ENCODE assay signal across 21 cellular contexts in the genomic region with DNA sequence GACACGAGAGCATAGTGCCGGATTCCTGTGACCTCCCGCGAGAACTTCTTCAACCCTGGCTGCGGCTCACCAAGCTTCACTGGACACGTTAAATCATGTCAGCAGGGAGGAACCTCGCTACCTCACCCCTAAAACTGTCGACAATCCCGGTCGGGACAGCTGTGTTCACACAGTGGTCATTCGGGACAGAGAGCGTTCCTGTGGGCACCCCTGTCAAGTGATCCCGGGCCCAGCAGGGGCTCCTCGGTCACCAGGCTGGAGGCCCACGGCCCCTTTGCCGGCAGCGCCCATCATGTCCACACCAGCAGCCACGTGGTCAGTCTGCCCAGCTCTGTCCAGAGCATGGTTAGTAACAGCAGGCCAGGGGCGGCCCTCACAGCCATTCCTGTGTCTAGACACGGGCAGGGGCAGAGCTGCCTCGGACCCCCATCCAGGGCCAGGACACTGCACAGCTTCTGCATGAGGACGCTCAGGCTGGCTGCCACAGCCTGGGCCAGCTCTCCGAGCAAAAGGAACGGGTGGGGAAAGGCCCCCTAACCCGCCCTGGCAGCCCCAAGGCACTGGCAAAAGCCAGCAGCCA. TPM values are rescaled to one million over a fixed set of nuclear protein-coding genes. Genes with fewer than 3 reads are reported as not detected.
DNase-seq lines count a peak whose midpoint lies in the region; ATAC-seq lines count a peak whose summit lies in the region.
"Had no signal": no experiment of that assay in that cellular context is flagged by ENCODE, and none has a peak within 500 bp of the region (broad histone marks: within the 10 kb centered on the region; RNA-seq: fewer than 3 reads in every experiment).

No MANE protein-coding gene starts in this region.

- peaks cover 26% of the 10 kb centered on the region for H3K4me1 ChIP-seq in skeletal muscle satellite cell (ENCODE audit: control insufficient read depth, insufficient read depth, low read length)

- no peak for DNase-seq in activated T-cell treated with anti-CD3 and anti-CD28 coated beads, Interleukin-2, amount 50 U/mL, for 4 hours
- DNase-seq in activated T-cell treated with anti-CD3 and anti-CD28 coated beads, Interleukin-2, amount 50 U/mL, for 48 hours = no peak
- DNase-seq in T-helper 17 cell (no peak), memory B cell (ENCODE audit: low spot score in 2 of 2) (no peak), NCI-H2029 (lab: John Stamatoyannopoulos, UW) (no peak)
- no peak for DNase-seq in stimulated activated naive B cell treated with anti-CD40 and anti-IgM and Interleukin-4, amounts not matched to agents 10 μg/mL and 1 μg/mL and 100 μg/mL, for 72 hours
- DNase-seq: adrenal gland; gastrocnemius medialis; GF-D8; HCEC 1CT; MM.1S; NCI-H2081; NCI-H82; sigmoid colon; stimulated activated CD4-positive, alpha-beta T cell treated with anti-CD3 and anti-CD28 coated beads, Interleukin-2, amount 100 ng/mL, for 48 hours; stimulated activated CD8-positive, alpha-beta memory T cell treated with anti-CD3 and anti-CD28 coated beads, Interleukin-4, amount 100 ng/mL, for 48 hours; transverse colon had no signal

- H3K27me3 Mint-ChIP-seq in activated T-cell treated with anti-CD3 and anti-CD28 coated beads, Interleukin-2, amount 50 U/mL, for 4 hours (ENCODE audit: low read depth) = no peaks in the 10 kb centered on the region
- no peaks in the 10 kb centered on the region for H3K27me3 Mint-ChIP-seq in T-helper 17 cell
- no peaks in the 10 kb centered on the region for H3K27me3 Mint-ChIP-seq in memory B cell
- no peaks in the 10 kb centered on the region for H3K27me3 Mint-ChIP-seq in stimulated activated naive B cell treated with anti-CD40 and anti-IgM and Interleukin-4, amounts not matched to agents 10 μg/mL and 1 μg/mL and 100 μg/mL, for 72 hours

- H3K4me3 Mint-ChIP-seq in activated T-cell treated with anti-CD3 and anti-CD28 coated beads, Interleukin-2, amount 50 U/mL, for 4 hours = peak overlapping the region; percentile 38
- no peak overlapping the region for H3K4me3 Mint-ChIP-seq in T-helper 17 cell
- peak overlapping the region; percentile 43 for H3K4me3 Mint-ChIP-seq in memory B cell
- no peak overlapping the region for H3K4me3 Mint-ChIP-seq in stimulated activated naive B cell treated with anti-CD40 and anti-IgM and Interleukin-4, amounts not matched to agents 10 μg/mL and 1 μg/mL and 100 μg/mL, for 72 hours

- H3K27ac Mint-ChIP-seq in T-helper 17 cell (peak overlapping the region; percentile 92), memory B cell (no peak overlapping the region)
- H3K27ac Mint-ChIP-seq in stimulated activated naive B cell treated with anti-CD40 and anti-IgM and Interleukin-4, amounts not matched to agents 10 μg/mL and 1 μg/mL and 100 μg/mL, for 72 hours = no peak overlapping the region

- no peaks in the 10 kb centered on the region for H3K9me3 ChIP-seq in T-helper 17 cell (ENCODE audit: control insufficient read depth, low read length, poor library complexity, severe bottlenecking)
- H3K9me3 ChIP-seq in skeletal muscle satellite cell (replicated peaks; ENCODE audit: low read length) = no peaks in the 10 kb centered on the region
- H3K9me3 ChIP-seq: adrenal gland, gastrocnemius medialis, neutrophil, sigmoid colon, transverse colon had no signal

- peaks cover 36% of the 10 kb centered on the region for H3K36me3 ChIP-seq in skeletal muscle satellite cell (ENCODE audit: insufficient read depth, low read length)
- H3K36me3 ChIP-seq: transverse colon had no signal

- peaks cover 26% of the 10 kb centered on the region for H3K4me1 Mint-ChIP-seq in activated T-cell treated with anti-CD3 and anti-CD28 coated beads, Interleukin-2, amount 50 U/mL, for 4 hours (ENCODE audit: low read depth)
- H3K4me1 Mint-ChIP-seq in T-helper 17 cell = peaks cover 15% of the 10 kb centered on the region
- peaks cover 23% of the 10 kb centered on the region for H3K4me1 Mint-ChIP-seq in memory B cell
- H3K4me1 Mint-ChIP-seq in stimulated activated naive B cell treated with anti-CD40 and anti-IgM and Interleukin-4, amounts not matched to agents 10 μg/mL and 1 μg/mL and 100 μg/mL, for 72 hours = peaks cover 27 to 29% of the 10 kb centered on the region in 2 donors

- no peaks in the 10 kb centered on the region for H3K9me3 Mint-ChIP-seq in activated T-cell treated with anti-CD3 and anti-CD28 coated beads, Interleukin-2, amount 50 U/mL, for 4 hours
- no peaks in the 10 kb centered on the region for H3K9me3 Mint-ChIP-seq in memory B cell
- no peaks in the 10 kb centered on the region for H3K9me3 Mint-ChIP-seq in stimulated activated naive B cell treated with anti-CD40 and anti-IgM and Interleukin-4, amounts not matched to agents 10 μg/mL and 1 μg/mL and 100 μg/mL, for 72 hours

- H3K36me3 Mint-ChIP-seq in activated T-cell treated with anti-CD3 and anti-CD28 coated beads, Interleukin-2, amount 50 U/mL, for 4 hours (ENCODE audit: insufficient read depth) = peaks cover 3% of the 10 kb centered on the region
- H3K36me3 Mint-ChIP-seq in T-helper 17 cell (ENCODE audit: low read depth) (no peaks in the 10 kb centered on the region), memory B cell (no peaks in the 10 kb centered on the region)
- H3K36me3 Mint-ChIP-seq in stimulated activated naive B cell treated with anti-CD40 and anti-IgM and Interleukin-4, amounts not matched to agents 10 μg/mL and 1 μg/mL and 100 μg/mL, for 72 hours = peaks cover 14 to 19% of the 10 kb centered on the region in 2 donors

- no peak overlapping the region for H3K4me3 ChIP-seq in skeletal muscle satellite cell (ENCODE audit: low read length)
- H3K4me3 ChIP-seq: adrenal gland, gastrocnemius medialis, sigmoid colon, transverse colon had no signal

- H3K27me3 ChIP-seq in skeletal muscle satellite cell (ENCODE audit: control insufficient read depth, insufficient read depth, low read length) = no peaks in the 10 kb centered on the region
- H3K27me3 ChIP-seq: adrenal gland, gastrocnemius medialis, sigmoid colon, transverse colon had no signal

- H3K9ac ChIP-seq in skeletal muscle satellite cell (ENCODE audit: low read depth, low read length) = no peak overlapping the region

- no peak for ATAC-seq in activated T-cell treated with anti-CD3 and anti-CD28 coated beads, Interleukin-2, amount 50 U/mL, for 4 hours
- no peak for ATAC-seq in T-helper 17 cell
- ATAC-seq in memory B cell (ENCODE audit: low read depth) = no peak
- no peak for ATAC-seq in HG03342 (IDR thresholded peaks at IDR 0.05; ENCODE audit: unreplicated experiment)
- ATAC-seq in stimulated activated naive B cell treated with anti-CD40 and anti-IgM and Interleukin-4, amounts not matched to agents 10 μg/mL and 1 μg/mL and 100 μg/mL, for 72 hours (replicated peaks) = no peak
- ATAC-seq: activated CD4-positive, CD25-positive, alpha-beta regulatory T cell treated with anti-CD3 and anti-CD28 coated beads, Interleukin-2, amount 50 U/mL, for 24 hours; gastrocnemius medialis had no signal

- peak overlapping the region; percentile 100 for H3K4me2 ChIP-seq in skeletal muscle satellite cell (ENCODE audit: low read length)

RNA-seq across cellular contexts. Expression of a gene that starts 3.5 kb away (rescaled TPM):
- total RNA-seq in activated T-cell treated with anti-CD3 and anti-CD28 coated beads, Interleukin-2, amount 50 U/mL, for 4 hours = 10 to 100 TPM; 20.7 to 25.2 (median 22.5) TPM
- 10 to 100 TPM; 26.0 to 32.7 TPM for total RNA-seq in T-helper 17 cell
- 7.9 and 8.5 TPM in 2 replicates for total RNA-seq in skeletal muscle satellite cell (2012; rRNA removed)

RNA-seq across cellular contexts. Expression of a gene that starts 25.7 kb away (rescaled TPM):
- 10 to 100 TPM; 85.8 to 95.5 (median 94.7) TPM for total RNA-seq in activated T-cell treated with anti-CD3 and anti-CD28 coated beads, Interleukin-2, amount 50 U/mL, for 4 hours
- 10 to 100 TPM; 62.2 to 80.3 TPM for total RNA-seq in T-helper 17 cell
- 64.2 and 79.1 TPM in 2 replicates for total RNA-seq in skeletal muscle satellite cell (2012; rRNA removed)

RNA-seq across cellular contexts. Expression of a gene that starts 25.7 kb away (rescaled TPM):
- 10 to 100 TPM; 52.8 to 65.0 (median 59.9) TPM for total RNA-seq in activated T-cell treated with anti-CD3 and anti-CD28 coated beads, Interleukin-2, amount 50 U/mL, for 4 hours
- total RNA-seq in T-helper 17 cell = 10 to 100 TPM; 46.5 to 51.8 TPM
- total RNA-seq in skeletal muscle satellite cell (2012; rRNA removed) = 49.4 and 53.1 TPM in 2 replicates

RNA-seq across cellular contexts. Expression of a gene that starts 36.2 kb away (rescaled TPM):
- 10 to 100 TPM; 43.7 to 48.0 (median 44.5) TPM for total RNA-seq in activated T-cell treated with anti-CD3 and anti-CD28 coated beads, Interleukin-2, amount 50 U/mL, for 4 hours
- 10 to 100 TPM; 10.6 to 11.0 TPM for total RNA-seq in T-helper 17 cell
- 16.4 and 19.0 TPM in 2 replicates for total RNA-seq in skeletal muscle satellite cell (2012; rRNA removed)

RNA-seq across cellular contexts. Expression of a gene that starts 46.7 kb away (rescaled TPM):
- 10 to 100 TPM; 76.6 to 84.0 (median 78.9) TPM for total RNA-seq in activated T-cell treated with anti-CD3 and anti-CD28 coated beads, Interleukin-2, amount 50 U/mL, for 4 hours
- 10 to 100 TPM; 71.7 to 74.7 TPM for total RNA-seq in T-helper 17 cell
- 31.5 and 31.7 TPM in 2 replicates for total RNA-seq in skeletal muscle satellite cell (2012; rRNA removed)

Comparison
In these comparisons a context has a peak if more than half of its experiments do, and no peak if none do; other contexts are left out.
1. H3K4me3 Mint-ChIP-seq: peak in activated T-cell treated with anti-CD3 and anti-CD28 coated beads, Interleukin-2, amount 50 U/mL, for 4 hours (single experiment) and memory B cell (single experiment); none in T-helper 17 cell (single experiment) and stimulated activated naive B cell treated with anti-CD40 and anti-IgM and Interleukin-4, amounts not matched to agents 10 μg/mL and 1 μg/mL and 100 μg/mL, for 72 hours (0 of 2).